ENCODE assay signal across 1 cellular context in genomic region chr20:49091762-49092161, GRCh38.
TF ChIP-seq lines count a peak whose summit lies in the region.

No MANE protein-coding gene starts in this region.

TF ChIP-seq in HepG2, 621 proteins besides CTCF, POLR2A, EP300 and RAD21 (continued from another document):
- TF ChIP-seq HNF1A (IDR thresholded peaks at IDR 0.05; ENCODE audit: low read depth) (peak; percentile 67; the same call in 1 of the 2 replicates), HNF1A (CRISPR knock-in tag; IDR thresholded peaks at IDR 0.05; ENCODE audit: borderline replicate concordance) (no peak), HNRNPUL1 (IDR thresholded peaks at IDR 0.05; ENCODE audit: low read depth, low read length) (peak; percentile 93), FOXP1 (IDR thresholded peaks at IDR 0.05) (no peak), FOXP1 (CRISPR knock-in tag; IDR thresholded peaks at IDR 0.05) (0 out of 2 replicates have a peak, but pooled peaks have one; percentile 17)
